ENCODE assay signal across 16 cellular contexts in genomic region chr9:1469996-1470395, GRCh38.
DNase-seq lines count a peak whose midpoint lies in the region; ATAC-seq and TF ChIP-seq lines count a peak whose summit lies in the region.
"Had no signal": no experiment of that assay in that cellular context is flagged by ENCODE, and none has a peak within 500 bp of the region (broad histone marks: within the 10 kb centered on the region; RNA-seq: fewer than 3 reads in every experiment).

No MANE protein-coding gene starts in this region.

- no peak overlapping the region for H3K4me3 ChIP-seq in left ventricle myocardium inferior

- DNase-seq in effector memory CD8-positive, alpha-beta T cell = no peak
- DNase-seq in left ventricle myocardium inferior (no peak), NCI-H2107 (lab: John Stamatoyannopoulos, UW) (no peak), C1 segment of cervical spinal cord (lab: John Stamatoyannopoulos, UW) (no peak)
- DNase-seq: activated CD4-positive, CD25-positive, alpha-beta regulatory T cell treated with anti-CD3 and anti-CD28 coated beads, Interleukin-2, amount 50 U/mL, for 72 hours; BE2C; foreskin fibroblast; left ventricle myocardium superior; NCI-H748 treated with DMSO at 0.1 percent for 48 hours; stimulated activated naive CD8-positive, alpha-beta T cell treated with anti-CD3 and anti-CD28 coated beads, Interleukin-15, amount 100 ng/mL, for 72 hours had no signal

- H3K4me1 Mint-ChIP-seq in effector memory CD8-positive, alpha-beta T cell (ENCODE audit: low read depth in 2 of 2) = no peaks in the 10 kb centered on the region
- H3K4me1 Mint-ChIP-seq: stimulated activated naive CD8-positive, alpha-beta T cell treated with anti-CD3 and anti-CD28 coated beads, Interleukin-15, amount 100 ng/mL, for 72 hours had no signal

- peak; percentile 95 for ATAC-seq in GM18502 (IDR thresholded peaks at IDR 0.05; ENCODE audit: poor library complexity, unreplicated experiment)
- peak; percentile 92 for ATAC-seq in GM19397 (IDR thresholded peaks at IDR 0.05; ENCODE audit: unreplicated experiment)
- peak; percentile 80 for ATAC-seq in HG02763 (IDR thresholded peaks at IDR 0.05; ENCODE audit: unreplicated experiment)
- peak; percentile 95 for ATAC-seq in HG03439 (IDR thresholded peaks at IDR 0.05; ENCODE audit: unreplicated experiment)
- no peak for ATAC-seq in effector memory CD8-positive, alpha-beta T cell (replicated peaks)
- ATAC-seq: HCT116; left ventricle myocardium superior; stimulated activated naive CD8-positive, alpha-beta T cell treated with anti-CD3 and anti-CD28 coated beads, Interleukin-15, amount 100 ng/mL, for 72 hours had no signal

- peaks cover 0 to 8% of the 10 kb centered on the region in 2 donors for H3K27me3 Mint-ChIP-seq in effector memory CD8-positive, alpha-beta T cell
- H3K27me3 Mint-ChIP-seq: activated naive CD8-positive, alpha-beta T cell; stimulated activated naive CD8-positive, alpha-beta T cell treated with anti-CD3 and anti-CD28 coated beads, Interleukin-15, amount 100 ng/mL, for 72 hours had no signal

- intact Hi-C loops in left ventricle myocardium inferior (cut with micrococcal nuclease) = no loop called here

- no peaks in the 10 kb centered on the region for H3K36me3 ChIP-seq in left ventricle myocardium inferior
- H3K36me3 ChIP-seq: BE2C had no signal

- peaks cover 0 to 5% of the 10 kb centered on the region in 2 donors for H3K9me3 Mint-ChIP-seq in effector memory CD8-positive, alpha-beta T cell

- TF ChIP-seq CTCF in left ventricle myocardium inferior (IDR thresholded peaks at IDR 0.05; ENCODE audit: borderline replicate concordance) = no peak

- no peak overlapping the region for H3K27ac ChIP-seq in left ventricle myocardium inferior (replicated peaks)

- no peak overlapping the region for H3K4me3 Mint-ChIP-seq in effector memory CD8-positive, alpha-beta T cell
- H3K4me3 Mint-ChIP-seq: activated naive CD8-positive, alpha-beta T cell; stimulated activated naive CD8-positive, alpha-beta T cell treated with anti-CD3 and anti-CD28 coated beads, Interleukin-15, amount 100 ng/mL, for 72 hours had no signal

- H3K4me1 ChIP-seq in left ventricle myocardium inferior = no peaks in the 10 kb centered on the region
- H3K4me1 ChIP-seq: BE2C had no signal

- peaks cover 3% of the 10 kb centered on the region for H3K27me3 ChIP-seq in left ventricle myocardium inferior (ENCODE audit: low read depth)
- H3K27me3 ChIP-seq: BE2C had no signal

- no peak overlapping the region for H3K27ac Mint-ChIP-seq in effector memory CD8-positive, alpha-beta T cell
- H3K27ac Mint-ChIP-seq: activated naive CD8-positive, alpha-beta T cell; stimulated activated naive CD8-positive, alpha-beta T cell treated with anti-CD3 and anti-CD28 coated beads, Interleukin-15, amount 100 ng/mL, for 72 hours had no signal

- no peaks in the 10 kb centered on the region for H3K9me3 ChIP-seq in left ventricle myocardium inferior (replicated peaks)
- H3K9me3 ChIP-seq: BE2C had no signal

- no peaks in the 10 kb centered on the region for H3K36me3 Mint-ChIP-seq in effector memory CD8-positive, alpha-beta T cell (ENCODE audit: insufficient read depth)
- H3K36me3 Mint-ChIP-seq: activated naive CD8-positive, alpha-beta T cell had no signal
